ENCODE assay signal across 22 cellular contexts in the genomic region with DNA sequence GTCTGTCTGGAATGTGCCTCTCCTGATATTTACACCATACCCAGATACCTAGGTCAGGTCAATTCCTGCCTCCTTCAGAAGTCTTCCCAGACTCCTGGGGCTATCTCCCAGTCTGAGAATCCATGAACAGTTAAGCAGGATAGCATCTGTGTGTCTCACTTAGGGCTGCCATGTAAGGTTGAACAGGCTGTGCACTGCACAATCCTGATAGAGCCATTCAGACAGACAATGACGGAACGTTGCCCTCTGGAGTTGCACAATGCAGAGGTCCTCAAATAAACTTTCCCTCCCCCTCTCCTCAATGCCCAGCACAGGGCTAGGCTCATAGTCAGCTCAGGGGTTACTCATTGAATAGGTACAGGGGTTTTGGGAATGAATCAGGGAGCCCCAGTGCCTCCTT.
DNase-seq lines count a peak whose midpoint lies in the region; FAIRE-seq and TF ChIP-seq lines count a peak whose summit lies in the region.
"Had no signal": no experiment of that assay in that cellular context is flagged by ENCODE, and none has a peak within 500 bp of the region (broad histone marks: within the 10 kb centered on the region; RNA-seq: fewer than 3 reads in every experiment).

No MANE protein-coding gene starts in this region.

- FAIRE-seq in HTR-8/SVneo (lab: Jason Lieb, UNC) (peak; percentile 85), H1 (lab: Jason Lieb, UNC) (no peak)
- FAIRE-seq: GM12891, GM19239 had no signal

- H4K5ac ChIP-seq in H1 (ENCODE audit: insufficient read length, low read depth, low read length), result no peak overlapping the region

- H3K27me3 ChIP-seq in H1 (replicated peaks in 1 of 4; ENCODE audit: control insufficient read depth in 3 of 4, extremely low read depth in 1 of 4, insufficient read depth in 3 of 4, low read length in 3 of 4), result no peaks in the 10 kb centered on the region; a peak in 2 of 7 replicates
- peaks cover 0 to 37% (median 0%) of the 10 kb centered on the region in 3 experiments for H3K27me3 ChIP-seq in neuronal stem cell (ENCODE audit: control insufficient read depth in 3 of 3, insufficient read depth in 3 of 3, low read depth in 1 of 3, low read length in 3 of 3)
- H3K27me3 ChIP-seq: Peyer's patch had no signal

- WGBS in H1 (ENCODE audit: extremely low coverage in 1 of 2, insufficient coverage in 1 of 2, insufficient read length in 1 of 2, insufficient replicate concordance in 2 of 2, low coverage in 1 of 2, low lambda C conversion rate in 2 of 2, missing lambda C conversion rate in 1 of 2), 2 experiments, result 76% methylated on average over 2 of the region's 2 CpGs; no CpG with 5 or more reads in 1 of the 2 experiments
- WGBS in neuronal stem cell (ENCODE audit: extremely low coverage in 2 of 2, insufficient read length in 2 of 2, insufficient replicate concordance in 1 of 2), 2 donors, result no CpG with 5 or more reads among the region's 2 CpGs

- no peak overlapping the region for H3K9ac ChIP-seq in H1 (replicated peaks in 1 of 4; ENCODE audit: extremely low read depth in 1 of 4, low read depth in 3 of 4, low read length in 3 of 4)
- H3K9ac ChIP-seq in neuronal stem cell (ENCODE audit: low read depth, low read length, poor library complexity), result no peak overlapping the region
- H3K9ac ChIP-seq: BLaER1 treated with 17β-estradiol and CSF1 and Interleukin-3, amounts not matched to agents 10 nM and 100 nM had no signal

- no peak for TF ChIP-seq POLR2A in NB4 (IDR thresholded peaks at IDR 0.05; ENCODE audit: extremely low read depth, insufficient read length)
- TF ChIP-seq POLR2A in H1 (IDR thresholded peaks at IDR 0.05; ENCODE audit: control extremely low read depth in 1 of 2, low read depth in 2 of 2, low read length in 2 of 2), result no peak

- H3K4me2 ChIP-seq in H1 (ENCODE audit: insufficient read depth in 1 of 2, low read depth in 2 of 2, low read length in 2 of 2) (no peak overlapping the region), neuronal stem cell (ENCODE audit: insufficient read depth, low read length, poor library complexity, severe bottlenecking) (no peak overlapping the region)
- H3K4me2 ChIP-seq: GM23338 had no signal

- H4K91ac ChIP-seq in H1 (replicated peaks; ENCODE audit: insufficient read length, low read length), result peak overlapping the region; percentile 3
- H4K91ac ChIP-seq in neuronal stem cell (ENCODE audit: low read depth, low read length, poor library complexity), result no peak overlapping the region

- H3K4ac ChIP-seq in H1 (replicated peaks; ENCODE audit: insufficient read length, low read depth, low read length) (no peak overlapping the region), neuronal stem cell (ENCODE audit: low read length) (no peak overlapping the region)

- no peaks in the 10 kb centered on the region for H3K79me2 ChIP-seq in H1 (ENCODE audit: control insufficient read depth in 1 of 2, insufficient read depth in 2 of 2, low read length in 2 of 2)

- H2AFZ ChIP-seq in H1 (ENCODE audit: low read length) (no peak overlapping the region), neuronal stem cell (ENCODE audit: low read length) (no peak overlapping the region)
- H2AFZ ChIP-seq: GM23338 had no signal

- H2BK120ac ChIP-seq in H1 (replicated peaks; ENCODE audit: low read depth, low read length), result no peak overlapping the region
- H2BK120ac ChIP-seq in neuronal stem cell (ENCODE audit: low read depth, low read length), result no peak overlapping the region

- no peak overlapping the region for H3K14ac ChIP-seq in H1 (ENCODE audit: insufficient read length)
- no peak overlapping the region for H3K14ac ChIP-seq in neuronal stem cell (ENCODE audit: low read length)

- H3K4me1 ChIP-seq in H1 (replicated peaks in 1 of 4; ENCODE audit: control insufficient read depth in 3 of 4, insufficient read depth in 4 of 4, low read length in 3 of 4) (peaks cover 0 to 12% (median 4%) of the 10 kb centered on the region in 4 experiments; a peak in 5 of 7 replicates), neuronal stem cell (ENCODE audit: control insufficient read depth in 2 of 2, insufficient read depth in 1 of 2, low read depth in 1 of 2, low read length in 2 of 2) (peaks cover 0 to 21% of the 10 kb centered on the region in 2 donors)

- H3K79me1 ChIP-seq in H1 (ENCODE audit: low read depth, low read length) (no peaks in the 10 kb centered on the region), neuronal stem cell (ENCODE audit: low read depth, low read length) (no peaks in the 10 kb centered on the region)

- no peak overlapping the region for H4K8ac ChIP-seq in H1 (ENCODE audit: extremely low read depth, insufficient read depth, low read length)
- H4K8ac ChIP-seq in neuronal stem cell (ENCODE audit: low read depth, low read length), result no peak overlapping the region

- no peaks in the 10 kb centered on the region for H4K20me1 ChIP-seq in H1 (replicated peaks in 1 of 2; ENCODE audit: control insufficient read depth in 1 of 2, insufficient read depth in 2 of 2, low read length in 2 of 2)

- TF ChIP-seq RAD21 in H1 (IDR thresholded peaks at IDR 0.05 in 1 of 2, conservative IDR thresholded peaks at IDR 0.05 in 1 of 2; ENCODE audit: low read depth in 2 of 2, low read length in 2 of 2), result no peak

- POLR2A ChIA-PET in H1 (lab: Charles Lee; ENCODE audit: partially characterized antibody), result interaction anchor here (1.4 kb wide), 1 partner anchor 8 kb away, joined by 4 read pairs; no protein-coding TSS in a partner anchor

- H3K18ac ChIP-seq in H1 (ENCODE audit: extremely low read depth, low read length), result no peak overlapping the region
- H3K18ac ChIP-seq in neuronal stem cell (ENCODE audit: low read length), result peak overlapping the region; percentile 17

- H3K36me3 ChIP-seq in H1 (ENCODE audit: control insufficient read depth in 2 of 4, insufficient read depth in 4 of 4, low read length in 3 of 4) (no peaks in the 10 kb centered on the region), neuronal stem cell (replicated peaks in 1 of 2; ENCODE audit: control insufficient read depth in 2 of 2, insufficient read depth in 2 of 2, low read length in 2 of 2) (no peaks in the 10 kb centered on the region)
- H3K36me3 ChIP-seq: BLaER1 treated with 17β-estradiol and CSF1 and Interleukin-3, amounts not matched to agents 10 nM and 100 nM; MG63; Peyer's patch had no signal

- TF ChIP-seq CTCF in NB4 (IDR thresholded peaks at IDR 0.05; ENCODE audit: low read depth, low read length) (no peak), H1 (IDR thresholded peaks at IDR 0.05; ENCODE audit: control extremely low read depth in 1 of 3, insufficient read depth in 1 of 3, low read depth in 1 of 3, low read length in 3 of 3) (no peak)

- DNase-seq in HTR-8/SVneo (ENCODE audit: insufficient read length, low spot score) (no peak), NB4 (ENCODE audit: low read depth) (peak; percentile 71), H1 (ENCODE audit: low read depth in 1 of 2, low spot score in 2 of 2) (no peak), neuronal stem cell (ENCODE audit: low spot score) (no peak), DMS 273 (lab: John Stamatoyannopoulos, UW; ENCODE audit: unreplicated experiment) (no peak), NCI-H1436 treated with DMSO at 0.1 percent for 48 hours (lab: John Stamatoyannopoulos, UW) (no peak), NCI-H2081 treated with DMSO at 0.1 percent for 48 hours (lab: John Stamatoyannopoulos, UW) (no peak)
- DNase-seq: CD8-positive, alpha-beta memory T cell; IMR-90; Karpas-422; MG63; NCI-H1105 treated with DMSO at 0.1 percent for 48 hours; NCI-H187; NCI-H226; NCI-H524; Peyer's patch; SHP77 had no signal

- H3K56ac ChIP-seq in H1 (replicated peaks; ENCODE audit: insufficient read length, low read depth, low read length), result no peak overlapping the region

- H3K27ac ChIP-seq in H1 (ENCODE audit: low read depth, low read length), result no peak overlapping the region
- no peak overlapping the region for H3K27ac ChIP-seq in neuronal stem cell (replicated peaks; ENCODE audit: low read length)
- H3K27ac ChIP-seq: Peyer's patch, SK-N-MC had no signal

- CTCF ChIA-PET in H1 (lab: Charles Lee; ENCODE audit: partially characterized antibody), result interaction anchor here (1.1 to 3.5 kb wide), 3 partner anchors 21 to 79 kb away, joined by 3 to 11 read pairs (median 11); no protein-coding TSS in a partner anchor

- H2AK5ac ChIP-seq in H1 (ENCODE audit: low read depth, low read length), result peak overlapping the region; percentile 39; the same call in 1 of the 2 replicates
- peak overlapping the region; percentile 78 for H2AK5ac ChIP-seq in neuronal stem cell (ENCODE audit: low read depth, low read length)

- TF ChIP-seq EP300 in H1 (IDR thresholded peaks at IDR 0.05; ENCODE audit: borderline replicate concordance in 1 of 2, low read depth in 2 of 2, low read length in 2 of 2), result no peak

- H2BK15ac ChIP-seq in H1 (ENCODE audit: low read length) (no peak overlapping the region; the same call in 1 of the 2 replicates), neuronal stem cell (ENCODE audit: low read length) (peak overlapping the region; percentile 97)

- peak overlapping the region; percentile 60; the same call in 1 of the 2 replicates for H2BK12ac ChIP-seq in H1 (ENCODE audit: low read depth, low read length)
- no peak overlapping the region for H2BK12ac ChIP-seq in neuronal stem cell (ENCODE audit: low read length)

- no peaks in the 10 kb centered on the region for H3K9me3 ChIP-seq in H1 (ENCODE audit: insufficient read depth in 2 of 2, low read depth in 1 of 2, low read length in 1 of 2)
- H3K9me3 ChIP-seq in neuronal stem cell (replicated peaks in 1 of 2; ENCODE audit: control insufficient read depth in 2 of 2, insufficient read depth in 1 of 2, low read depth in 1 of 2, low read length in 2 of 2), result no peaks in the 10 kb centered on the region
- H3K9me3 ChIP-seq: BLaER1 treated with 17β-estradiol and CSF1 and Interleukin-3, amounts not matched to agents 10 nM and 100 nM; MG63; Peyer's patch had no signal

- no peak overlapping the region for H3K23ac ChIP-seq in H1 (ENCODE audit: insufficient read length)
- H3K23ac ChIP-seq in neuronal stem cell (ENCODE audit: low read depth, low read length, poor library complexity), result no peak overlapping the region

- H3K23me2 ChIP-seq in H1 (ENCODE audit: low read depth, low read length), result 0 out of 2 replicates have a peak, but pooled peaks cover 2% of the 10 kb centered on the region

- H2BK5ac ChIP-seq in H1 (ENCODE audit: low read depth, low read length) (no peak overlapping the region), neuronal stem cell (ENCODE audit: low read length) (no peak overlapping the region)

- H3K4me3 ChIP-seq in NB4 (ENCODE audit: low read depth, low read length), result no peak overlapping the region
- no peak overlapping the region for H3K4me3 ChIP-seq in H1 (ENCODE audit: extremely low read depth in 1 of 4, insufficient read depth in 2 of 4, low read depth in 3 of 4, low read length in 4 of 4)
- H3K4me3 ChIP-seq in neuronal stem cell (ENCODE audit: low read length in 2 of 2), result no peak overlapping the region
- H3K4me3 ChIP-seq: BLaER1 treated with 17β-estradiol and CSF1 and Interleukin-3, amounts not matched to agents 10 nM and 100 nM; GM23338; MG63; Peyer's patch; SK-N-MC had no signal

- H2BK20ac ChIP-seq in H1 (ENCODE audit: low read length), result no peak overlapping the region

TF ChIP-seq in H1, 55 proteins besides CTCF, POLR2A, EP300 and RAD21 (continues in another document):
- TF ChIP-seq KDM5A (IDR thresholded peaks at IDR 0.05; ENCODE audit: low read length) (no peak), SIRT6 (IDR thresholded peaks at IDR 0.05; ENCODE audit: low read length) (no peak), KDM1A (IDR thresholded peaks at IDR 0.05; ENCODE audit: borderline replicate concordance, low read length) (peak; percentile 33; the same call in 1 of the 2 replicates), JUN (IDR thresholded peaks at IDR 0.05; ENCODE audit: low read depth, low read length) (no peak)
